Comparison of ENCODE assay signal across 29 cellular contexts in the genomic region with DNA sequence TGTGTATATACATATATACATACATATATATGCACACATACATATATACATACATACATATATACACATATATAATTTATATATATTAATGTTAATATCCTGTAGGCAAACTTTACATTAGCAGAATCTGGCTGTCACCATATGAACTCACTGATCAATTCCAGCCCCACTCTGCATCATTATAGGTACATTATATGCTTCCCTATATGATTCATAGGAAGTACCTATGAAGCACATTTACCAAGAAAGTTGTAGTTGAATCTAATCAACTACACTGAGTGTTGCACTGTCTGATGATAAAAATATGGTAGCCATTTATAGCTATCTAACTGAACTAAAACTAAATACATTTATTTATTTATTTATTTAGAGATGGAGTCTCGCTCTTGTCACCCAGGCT.
"Had no signal": no experiment of that assay in that cellular context is flagged by ENCODE, and none has a peak within 500 bp of the region (broad histone marks: within the 10 kb centered on the region; RNA-seq: fewer than 3 reads in every experiment).

No MANE protein-coding gene starts in this region.

- H3K9me3 ChIP-seq: ovary, psoas muscle, right lobe of liver, sigmoid colon, suprapubic skin, testis, tibial artery, transverse colon, upper lobe of right lung, uterus had no signal

- DNase-seq: naive thymus-derived CD4-positive, alpha-beta T cell; natural killer cell; occipital lobe; ovary; posterior cingulate gyrus; psoas muscle; right cardiac atrium; right lobe of liver; sigmoid colon; small intestine; stimulated activated CD4-positive, alpha-beta T cell treated with anti-CD3 and anti-CD28 coated beads, Interleukin-15, amount 100 ng/mL, for 24 hours; stimulated activated CD4-positive, alpha-beta T cell treated with anti-CD3 and anti-CD28 coated beads, Interleukin-2, amount 100 ng/mL, for 24 hours; stimulated activated CD4-positive, alpha-beta T cell treated with anti-CD3 and anti-CD28 coated beads, Interleukin-2, amount 100 ng/mL, for 48 hours; stimulated activated CD4-positive, alpha-beta T cell treated with anti-CD3 and anti-CD28 coated beads, Interleukin-4, amount 100 ng/mL, for 24 hours; stimulated activated naive CD4-positive, alpha-beta T cell; substantia nigra; testis; tibial artery; transverse colon; upper lobe of right lung; uterus had no signal

- H3K36me3 ChIP-seq: neural progenitor cell, ovary, right lobe of liver, sigmoid colon, suprapubic skin, tibial artery, transverse colon, upper lobe of right lung, uterus had no signal

- H3K27me3 ChIP-seq: ovary, right lobe of liver, sigmoid colon, suprapubic skin, testis, tibial artery, transverse colon, upper lobe of right lung, uterus had no signal

- H3K4me1 Mint-ChIP-seq: nephron, neural progenitor cell had no signal

- H3K4me1 ChIP-seq: neural progenitor cell, parathyroid adenoma, testis, tibial artery, upper lobe of right lung, uterus had no signal

- H3K36me3 Mint-ChIP-seq: natural killer cell, neural progenitor cell, type B pancreatic cell had no signal

- H3K9me3 Mint-ChIP-seq: natural killer cell; nephron; neural progenitor cell; stimulated activated memory B cell treated with anti-CD40 and anti-IgM and Interleukin-4, amounts not matched to agents 10 μg/mL and 1 μg/mL and 100 μg/mL, for 72 hours; stimulated activated naive CD8-positive, alpha-beta T cell treated with anti-CD3 and anti-CD28 coated beads, Interleukin-15, Interleukin-2, amounts not matched to agents 100 ng/mL and 50 ng/mL, for 24 hours; type B pancreatic cell had no signal

- H3K27ac ChIP-seq: neural progenitor cell, ovary, parathyroid adenoma, psoas muscle, right lobe of liver, sigmoid colon, suprapubic skin, testis, tibial artery, transverse colon, upper lobe of right lung, uterus had no signal

- H3K4me3 Mint-ChIP-seq: naive thymus-derived CD4-positive, alpha-beta T cell; natural killer cell; nephron; neural progenitor cell; stimulated activated memory B cell treated with anti-CD40 and anti-IgM and Interleukin-4, amounts not matched to agents 10 μg/mL and 1 μg/mL and 100 μg/mL, for 72 hours; stimulated activated naive CD8-positive, alpha-beta T cell treated with anti-CD3 and anti-CD28 coated beads, Interleukin-15, Interleukin-2, amounts not matched to agents 100 ng/mL and 50 ng/mL, for 24 hours; type B pancreatic cell had no signal

- ATAC-seq: naive thymus-derived CD4-positive, alpha-beta T cell; natural killer cell; psoas muscle; right cardiac atrium; right lobe of liver; stimulated activated memory B cell treated with anti-CD40 and anti-IgM and Interleukin-4, amounts not matched to agents 10 μg/mL and 1 μg/mL and 100 μg/mL, for 72 hours; upper lobe of right lung had no signal

- H3K27ac Mint-ChIP-seq: naive thymus-derived CD4-positive, alpha-beta T cell; natural killer cell; nephron; neural progenitor cell; progenitor cell of endocrine pancreas; stimulated activated memory B cell treated with anti-CD40 and anti-IgM and Interleukin-4, amounts not matched to agents 10 μg/mL and 1 μg/mL and 100 μg/mL, for 72 hours; type B pancreatic cell had no signal

- H3K27me3 Mint-ChIP-seq: naive thymus-derived CD4-positive, alpha-beta T cell; progenitor cell of endocrine pancreas; stimulated activated memory B cell treated with anti-CD40 and anti-IgM and Interleukin-4, amounts not matched to agents 10 μg/mL and 1 μg/mL and 100 μg/mL, for 72 hours; stimulated activated naive CD8-positive, alpha-beta T cell treated with anti-CD3 and anti-CD28 coated beads, Interleukin-15, Interleukin-2, amounts not matched to agents 100 ng/mL and 50 ng/mL, for 24 hours had no signal

- H3K4me3 ChIP-seq: neural progenitor cell, ovary, psoas muscle, right lobe of liver, sigmoid colon, suprapubic skin, testis, tibial artery, transverse colon, upper lobe of right lung, uterus had no signal
